1 cellular context compared by ENCODE assay signal in the genomic region with DNA sequence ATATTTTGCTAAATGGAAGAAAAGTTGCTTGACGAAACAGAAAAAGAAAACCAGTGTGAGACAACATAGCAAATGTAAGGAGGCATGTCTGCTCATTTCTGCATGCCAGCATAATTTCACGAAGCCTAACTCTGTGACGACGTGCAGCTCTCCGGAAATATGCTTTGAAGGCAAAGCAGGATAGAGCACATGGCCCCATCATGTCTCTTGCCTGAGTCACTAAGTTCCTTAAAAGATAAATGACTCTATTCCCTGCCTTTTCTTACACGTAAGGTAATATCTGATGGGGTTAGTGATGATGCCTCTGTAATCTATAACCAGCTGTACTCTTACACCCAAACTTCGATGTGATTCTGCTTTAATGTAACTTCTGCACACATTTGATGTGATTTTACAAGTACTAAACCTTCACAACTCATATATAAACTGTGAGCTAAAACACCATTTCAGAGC.
TF ChIP-seq lines count a peak whose summit lies in the region.

No MANE protein-coding gene starts in this region.

TF ChIP-seq in SK-N-SH, 30 proteins besides CTCF, POLR2A, EP300 and RAD21:
- TF ChIP-seq GABPA (IDR thresholded peaks at IDR 0.05; ENCODE audit: low read depth) = no peak
- no peak for TF ChIP-seq TEAD4 (IDR thresholded peaks at IDR 0.05; ENCODE audit: borderline replicate concordance, insufficient read depth)
- no peak for TF ChIP-seq FOXJ3 (CRISPR knock-in tag; IDR thresholded peaks at IDR 0.05)
- TF ChIP-seq, protein P1, sequence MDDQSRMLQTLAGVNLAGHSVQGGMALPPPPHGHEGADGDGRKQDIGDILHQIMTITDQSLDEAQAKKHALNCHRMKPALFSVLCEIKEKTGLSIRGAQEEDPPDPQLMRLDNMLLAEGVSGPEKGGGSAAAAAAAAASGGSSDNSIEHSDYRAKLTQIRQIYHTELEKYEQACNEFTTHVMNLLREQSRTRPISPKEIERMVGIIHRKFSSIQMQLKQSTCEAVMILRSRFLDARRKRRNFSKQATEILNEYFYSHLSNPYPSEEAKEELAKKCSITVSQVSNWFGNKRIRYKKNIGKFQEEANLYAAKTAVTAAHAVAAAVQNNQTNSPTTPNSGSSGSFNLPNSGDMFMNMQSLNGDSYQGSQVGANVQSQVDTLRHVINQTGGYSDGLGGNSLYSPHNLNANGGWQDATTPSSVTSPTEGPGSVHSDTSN (IDR thresholded peaks at IDR 0.05) = peak; percentile 62
- peak; percentile 27; the same call in 1 of the 2 replicates for TF ChIP-seq FOSL2 (IDR thresholded peaks at IDR 0.05; ENCODE audit: borderline replicate concordance, low read depth)
- TF ChIP-seq, protein P2, sequence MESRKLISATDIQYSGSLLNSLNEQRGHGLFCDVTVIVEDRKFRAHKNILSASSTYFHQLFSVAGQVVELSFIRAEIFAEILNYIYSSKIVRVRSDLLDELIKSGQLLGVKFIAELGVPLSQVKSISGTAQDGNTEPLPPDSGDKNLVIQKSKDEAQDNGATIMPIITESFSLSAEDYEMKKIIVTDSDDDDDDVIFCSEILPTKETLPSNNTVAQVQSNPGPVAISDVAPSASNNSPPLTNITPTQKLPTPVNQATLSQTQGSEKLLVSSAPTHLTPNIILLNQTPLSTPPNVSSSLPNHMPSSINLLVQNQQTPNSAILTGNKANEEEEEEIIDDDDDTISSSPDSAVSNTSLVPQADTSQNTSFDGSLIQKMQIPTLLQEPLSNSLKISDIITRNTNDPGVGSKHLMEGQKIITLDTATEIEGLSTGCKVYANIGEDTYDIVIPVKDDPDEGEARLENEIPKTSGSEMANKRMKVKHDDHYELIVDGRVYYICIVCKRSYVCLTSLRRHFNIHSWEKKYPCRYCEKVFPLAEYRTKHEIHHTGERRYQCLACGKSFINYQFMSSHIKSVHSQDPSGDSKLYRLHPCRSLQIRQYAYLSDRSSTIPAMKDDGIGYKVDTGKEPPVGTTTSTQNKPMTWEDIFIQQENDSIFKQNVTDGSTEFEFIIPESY (IDR thresholded peaks at IDR 0.05; ENCODE audit: borderline replicate concordance, low read depth) = no peak
- TF ChIP-seq RFX5 (IDR thresholded peaks at IDR 0.05; ENCODE audit: low read length) = no peak
- no peak for TF ChIP-seq USF1 (IDR thresholded peaks at IDR 0.05; ENCODE audit: borderline replicate concordance, low read depth)
- TF ChIP-seq, protein P3, sequence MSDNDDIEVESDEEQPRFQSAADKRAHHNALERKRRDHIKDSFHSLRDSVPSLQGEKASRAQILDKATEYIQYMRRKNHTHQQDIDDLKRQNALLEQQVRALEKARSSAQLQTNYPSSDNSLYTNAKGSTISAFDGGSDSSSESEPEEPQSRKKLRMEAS (IDR thresholded peaks at IDR 0.05; ENCODE audit: low read depth) = peak; percentile 95
- TF ChIP-seq FOXM1 (IDR thresholded peaks at IDR 0.05; ENCODE audit: low read depth) = no peak
- no peak for TF ChIP-seq USF2 (IDR thresholded peaks at IDR 0.05; ENCODE audit: borderline replicate concordance, low read depth, low read length)
- TF ChIP-seq CHD2 (IDR thresholded peaks at IDR 0.05; ENCODE audit: low read length, partially characterized antibody) = no peak
- no peak for TF ChIP-seq RCOR1 (IDR thresholded peaks at IDR 0.05; ENCODE audit: low read length)
- TF ChIP-seq, protein P4, sequence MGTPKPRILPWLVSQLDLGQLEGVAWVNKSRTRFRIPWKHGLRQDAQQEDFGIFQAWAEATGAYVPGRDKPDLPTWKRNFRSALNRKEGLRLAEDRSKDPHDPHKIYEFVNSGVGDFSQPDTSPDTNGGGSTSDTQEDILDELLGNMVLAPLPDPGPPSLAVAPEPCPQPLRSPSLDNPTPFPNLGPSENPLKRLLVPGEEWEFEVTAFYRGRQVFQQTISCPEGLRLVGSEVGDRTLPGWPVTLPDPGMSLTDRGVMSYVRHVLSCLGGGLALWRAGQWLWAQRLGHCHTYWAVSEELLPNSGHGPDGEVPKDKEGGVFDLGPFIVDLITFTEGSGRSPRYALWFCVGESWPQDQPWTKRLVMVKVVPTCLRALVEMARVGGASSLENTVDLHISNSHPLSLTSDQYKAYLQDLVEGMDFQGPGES (IDR thresholded peaks at IDR 0.05; ENCODE audit: low read depth, low read length) = no peak
- TF ChIP-seq MEF2A (IDR thresholded peaks at IDR 0.05; ENCODE audit: borderline replicate concordance, low read depth) = no peak
- TF ChIP-seq TAF1 (IDR thresholded peaks at IDR 0.05; ENCODE audit: borderline replicate concordance, low read depth, low read length) = no peak
- no peak for TF ChIP-seq SMC3 (IDR thresholded peaks at IDR 0.05; ENCODE audit: low read depth, low read length)
- TF ChIP-seq EZH2phosphoT487 (IDR thresholded peaks at IDR 0.05; ENCODE audit: borderline replicate concordance, low read depth) = no peak
- peak; percentile 67 for TF ChIP-seq TCF12 (IDR thresholded peaks at IDR 0.05)
- TF ChIP-seq JUND (IDR thresholded peaks at IDR 0.05) = peak; percentile 30; the same call in 1 of the 2 replicates
- no peak for TF ChIP-seq SIN3A (IDR thresholded peaks at IDR 0.05; ENCODE audit: borderline replicate concordance, low read depth, low read length)
- no peak for TF ChIP-seq REST (IDR thresholded peaks at IDR 0.05; ENCODE audit: low read depth, low read length)
- no peak for TF ChIP-seq POLR2AphosphoS5 (IDR thresholded peaks at IDR 0.05; ENCODE audit: low read depth, low read length)
